Comparison of ENCODE assay signal across 27 cellular contexts in the genomic region with DNA sequence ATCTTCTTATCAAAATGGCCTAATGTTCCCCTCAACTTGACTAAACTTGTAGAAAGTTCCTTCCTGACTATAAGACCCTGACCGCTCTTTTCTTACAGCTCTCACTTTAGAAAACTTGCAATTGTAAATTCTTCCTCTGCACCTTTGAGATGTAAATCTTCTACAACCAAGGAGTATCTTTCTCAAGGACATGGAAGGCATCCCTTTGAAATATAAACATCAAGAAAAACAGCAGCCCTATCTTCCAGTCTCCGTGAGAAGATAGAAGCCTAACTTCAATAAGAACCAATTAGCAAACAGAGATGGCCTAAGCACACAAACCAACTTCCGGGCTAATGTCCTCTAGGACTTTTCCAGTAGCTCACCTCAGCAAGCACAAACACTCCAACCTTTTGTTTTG.
"Had no signal": no experiment of that assay in that cellular context is flagged by ENCODE, and none has a peak within 500 bp of the region (broad histone marks: within the 10 kb centered on the region; RNA-seq: fewer than 3 reads in every experiment).

No MANE protein-coding gene starts in this region.

- ATAC-seq: effector memory CD8-positive, alpha-beta T cell; esophagus mucosa; gastrocnemius medialis; heart right ventricle; left cardiac atrium; left lung; left ventricle myocardium superior; lower lobe of right lung; mucosa of descending colon had no signal

- H3K4me3 ChIP-seq: colonic mucosa, esophagus squamous epithelium, gastrocnemius medialis, heart right ventricle, left lung, lower lobe of right lung, mucosa of descending colon had no signal

- H3K27ac Mint-ChIP-seq: dendritic cell treated with granulocyte-macrophage colony-stimulating factor and Interleukin-4, amounts not matched to agents 40 ng/mL and 50 ng/mL, for 4 days; effector memory CD8-positive, alpha-beta T cell; endodermal cell; mesothelial cell of epicardium had no signal

- H3K4me1 ChIP-seq: colonic mucosa, esophagus squamous epithelium, gastrocnemius medialis, heart right ventricle, left lung, lower lobe of right lung had no signal

- H3K4me3 Mint-ChIP-seq: dendritic cell treated with granulocyte-macrophage colony-stimulating factor and Interleukin-4, amounts not matched to agents 40 ng/mL and 50 ng/mL, for 4 days; effector memory CD8-positive, alpha-beta T cell; endodermal cell; mesothelial cell of epicardium had no signal

- H3K27me3 Mint-ChIP-seq: dendritic cell treated with granulocyte-macrophage colony-stimulating factor and Interleukin-4, amounts not matched to agents 40 ng/mL and 50 ng/mL, for 4 days; effector memory CD8-positive, alpha-beta T cell had no signal

- H3K27ac ChIP-seq: colonic mucosa, epithelial cell of prostate, esophagus squamous epithelium, gastrocnemius medialis, heart right ventricle, left lung, lower lobe of right lung had no signal

- DNase-seq: colonic mucosa; cortex of kidney; effector CD8-positive, alpha-beta T cell; effector memory CD8-positive, alpha-beta T cell; endodermal cell; erythroblast; esophagus squamous epithelium; foreskin fibroblast; foreskin melanocyte; gastrocnemius medialis; glutamatergic neuron; head of caudate nucleus; heart right ventricle; hippocampal formation; left cardiac atrium; left lung; left ventricle myocardium superior; lower lobe of right lung; mesenchymal stem cell; mucosa of descending colon had no signal

- FAIRE-seq: endometrium, islet of Langerhans, keratinocyte had no signal

- H3K9me3 ChIP-seq: colonic mucosa, esophagus squamous epithelium, gastrocnemius medialis, heart right ventricle, left lung, lower lobe of right lung, mucosa of descending colon had no signal

- H3K4me1 Mint-ChIP-seq: endodermal cell, mesothelial cell of epicardium had no signal

- H3K36me3 ChIP-seq: colonic mucosa, gastrocnemius medialis had no signal

- H3K27me3 ChIP-seq: colonic mucosa, esophagus squamous epithelium, gastrocnemius medialis, heart right ventricle, left lung had no signal

- H3K9me3 Mint-ChIP-seq: dendritic cell treated with granulocyte-macrophage colony-stimulating factor and Interleukin-4, amounts not matched to agents 40 ng/mL and 50 ng/mL, for 4 days; effector memory CD8-positive, alpha-beta T cell; endodermal cell had no signal
